Comparison of ENCODE assay signal across 8 cellular contexts in the genomic region with DNA sequence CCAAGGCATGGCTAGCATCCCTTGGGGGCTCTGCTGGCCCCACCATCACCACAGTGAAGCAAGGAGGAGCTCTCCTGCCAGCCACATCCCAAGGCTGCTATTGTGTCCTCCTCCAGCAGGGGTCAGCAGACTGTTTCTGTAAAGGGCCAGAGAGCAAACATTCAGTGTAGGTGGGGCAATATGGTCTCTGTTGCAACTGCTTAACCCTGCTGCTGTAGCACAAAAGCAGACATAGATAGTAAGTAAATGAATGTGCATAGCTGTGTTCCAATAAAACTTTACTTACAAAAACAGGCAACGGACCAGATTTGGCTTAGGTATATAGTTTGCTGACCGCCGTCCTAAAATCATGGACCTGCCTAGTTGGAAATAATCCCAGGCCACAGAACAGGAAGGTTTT. TPM values are rescaled to one million over a fixed set of nuclear protein-coding genes. Genes with fewer than 3 reads are reported as not detected.
A peak's percentile ranks its signal among the peaks of the same experiment; 100 is the strongest.
DNase-seq lines count a peak whose midpoint lies in the region; ATAC-seq and TF ChIP-seq lines count a peak whose summit lies in the region.

No MANE protein-coding gene starts in this region.

- no peaks in the 10 kb centered on the region for H3K9me3 ChIP-seq in CD4-positive, CD25-positive, alpha-beta regulatory T cell (ENCODE audit: control insufficient read depth in 2 of 2, low read length in 2 of 2)
- H3K9me3 ChIP-seq in MM.1S (replicated peaks; ENCODE audit: insufficient read depth, low read length) = no peaks in the 10 kb centered on the region
- no peaks in the 10 kb centered on the region for H3K9me3 ChIP-seq in RWPE2 (ENCODE audit: severe bottlenecking)
- H3K9me3 ChIP-seq in upper lobe of right lung = no peaks in the 10 kb centered on the region

- H3K9ac ChIP-seq in MM.1S (ENCODE audit: low read length) = no peak overlapping the region

- H3K9me2 ChIP-seq in MM.1S (replicated peaks; ENCODE audit: insufficient read depth, low read length) = no peaks in the 10 kb centered on the region

- peak; percentile 18 to 71 (median 36) for DNase-seq in CD4-positive, CD25-positive, alpha-beta regulatory T cell
- peak; percentile 74 for DNase-seq in MM.1S
- DNase-seq in RWPE2 (ENCODE audit: low spot score) = no peak
- peak; percentile 59 for DNase-seq in globus pallidus (ENCODE audit: low spot score)
- peak in 8 of 10 donors; percentile 34 to 92 (median 69) for DNase-seq in posterior cingulate gyrus
- peak; percentile 83 for DNase-seq in upper lobe of right lung

- no peak overlapping the region for H3K27ac ChIP-seq in CD4-positive, CD25-positive, alpha-beta regulatory T cell (ENCODE audit: insufficient read depth, low read length, poor library complexity, severe bottlenecking)
- H3K27ac ChIP-seq in MM.1S (ENCODE audit: low read length) (no peak overlapping the region), RWPE2 (ENCODE audit: poor library complexity, severe bottlenecking) (no peak overlapping the region), upper lobe of right lung (no peak overlapping the region)

- no peak overlapping the region for H3K4me3 Mint-ChIP-seq in CD4-positive, CD25-positive, alpha-beta regulatory T cell
- H3K4me3 Mint-ChIP-seq in activated T-helper 17 cell treated with anti-CD3 and anti-CD28 coated beads, Interleukin-2, amount 50 U/mL, for 72 hours = no peak overlapping the region

- H2AFZ ChIP-seq in MM.1S (ENCODE audit: low read length) = no peak overlapping the region

- H3K27me3 Mint-ChIP-seq in CD4-positive, CD25-positive, alpha-beta regulatory T cell = peaks cover 24% of the 10 kb centered on the region
- peaks cover 8% of the 10 kb centered on the region for H3K27me3 Mint-ChIP-seq in activated T-helper 17 cell treated with anti-CD3 and anti-CD28 coated beads, Interleukin-2, amount 50 U/mL, for 72 hours

- intact Hi-C loops in posterior cingulate gyrus (cut with DNase I) (loop anchor here (10.0 kb wide), 1 partner anchor 101 kb away; no protein-coding TSS in a partner anchor), upper lobe of right lung (cut with DNase I) (loop anchor here (5.0 kb wide), 1 partner anchor 413 kb away; no protein-coding TSS in a partner anchor)

- peaks cover 0 to 5% (median 0%) of the 10 kb centered on the region in 4 donors for H3K4me1 Mint-ChIP-seq in CD4-positive, CD25-positive, alpha-beta regulatory T cell
- no peaks in the 10 kb centered on the region for H3K4me1 Mint-ChIP-seq in activated T-helper 17 cell treated with anti-CD3 and anti-CD28 coated beads, Interleukin-2, amount 50 U/mL, for 72 hours

- peak; percentile 93 for TF ChIP-seq CTCF in MM.1S (IDR thresholded peaks at IDR 0.05; ENCODE audit: low read length)
- TF ChIP-seq CTCF in RWPE2 (IDR thresholded peaks at IDR 0.05; ENCODE audit: poor library complexity, severe bottlenecking) = peak; percentile 81
- peak; percentile 92 for TF ChIP-seq CTCF in upper lobe of right lung (IDR thresholded peaks at IDR 0.05)

- no peaks in the 10 kb centered on the region for H3K36me3 ChIP-seq in CD4-positive, CD25-positive, alpha-beta regulatory T cell (ENCODE audit: control insufficient read depth, insufficient read depth, low read length)
- H3K36me3 ChIP-seq in MM.1S (replicated peaks; ENCODE audit: insufficient read depth, low read length) (no peaks in the 10 kb centered on the region), RWPE2 (ENCODE audit: low read depth) (no peaks in the 10 kb centered on the region), upper lobe of right lung (no peaks in the 10 kb centered on the region)

- no peaks in the 10 kb centered on the region for H3K79me2 ChIP-seq in MM.1S (ENCODE audit: low read length)

- H4K20me1 ChIP-seq in MM.1S (ENCODE audit: insufficient read depth, low read length) = no peaks in the 10 kb centered on the region

- no peak overlapping the region for H3K27ac Mint-ChIP-seq in CD4-positive, CD25-positive, alpha-beta regulatory T cell
- no peak overlapping the region for H3K27ac Mint-ChIP-seq in activated T-helper 17 cell treated with anti-CD3 and anti-CD28 coated beads, Interleukin-2, amount 50 U/mL, for 72 hours

- H3F3A ChIP-seq in MM.1S (ENCODE audit: insufficient read depth, low read length) = no peaks in the 10 kb centered on the region

- ATAC-seq in CD4-positive, CD25-positive, alpha-beta regulatory T cell (ENCODE audit: low read depth in 2 of 2) = peak; percentile 49 to 50
- peak; percentile 59 for ATAC-seq in GM19455 (IDR thresholded peaks at IDR 0.05; ENCODE audit: unreplicated experiment)
- peak; percentile 71 for ATAC-seq in RWPE2 (ENCODE audit: low read depth)
- peak; percentile 72 for ATAC-seq in activated T-helper 17 cell treated with anti-CD3 and anti-CD28 coated beads, Interleukin-2, amount 50 U/mL, for 72 hours (replicated peaks)
- ATAC-seq in upper lobe of right lung = peak; percentile 94

- no peak overlapping the region for H3K4me3 ChIP-seq in CD4-positive, CD25-positive, alpha-beta regulatory T cell (ENCODE audit: low read depth, low read length)
- H3K4me3 ChIP-seq in MM.1S (ENCODE audit: low read length) (no peak overlapping the region), RWPE2 (ENCODE audit: severe bottlenecking) (no peak overlapping the region), upper lobe of right lung (no peak overlapping the region)

- no peaks in the 10 kb centered on the region for H3K9me3 Mint-ChIP-seq in CD4-positive, CD25-positive, alpha-beta regulatory T cell
- H3K9me3 Mint-ChIP-seq in activated T-helper 17 cell treated with anti-CD3 and anti-CD28 coated beads, Interleukin-2, amount 50 U/mL, for 72 hours = no peaks in the 10 kb centered on the region

- no peaks in the 10 kb centered on the region for H3K36me3 Mint-ChIP-seq in CD4-positive, CD25-positive, alpha-beta regulatory T cell
- H3K36me3 Mint-ChIP-seq in activated T-helper 17 cell treated with anti-CD3 and anti-CD28 coated beads, Interleukin-2, amount 50 U/mL, for 72 hours (ENCODE audit: low read depth) = no peaks in the 10 kb centered on the region

- peaks cover 2% of the 10 kb centered on the region for H3K27me3 ChIP-seq in CD4-positive, CD25-positive, alpha-beta regulatory T cell (ENCODE audit: control insufficient read depth, insufficient read depth, low read length)
- 0 out of 2 replicates have a peak, but pooled peaks cover 7% of the 10 kb centered on the region for H3K27me3 ChIP-seq in MM.1S (replicated peaks; ENCODE audit: insufficient read depth, low read length)
- peaks cover 4% of the 10 kb centered on the region for H3K27me3 ChIP-seq in RWPE2 (ENCODE audit: insufficient read depth, poor library complexity, severe bottlenecking)
- no peaks in the 10 kb centered on the region for H3K27me3 ChIP-seq in upper lobe of right lung

- no peaks in the 10 kb centered on the region for H3K4me1 ChIP-seq in CD4-positive, CD25-positive, alpha-beta regulatory T cell (ENCODE audit: control insufficient read depth, insufficient read depth, low read length, poor library complexity, severe bottlenecking)
- no peaks in the 10 kb centered on the region for H3K4me1 ChIP-seq in MM.1S (ENCODE audit: low read length)
- no peaks in the 10 kb centered on the region for H3K4me1 ChIP-seq in RWPE2 (ENCODE audit: insufficient read depth, poor library complexity, severe bottlenecking)
- peaks cover 25% of the 10 kb centered on the region for H3K4me1 ChIP-seq in upper lobe of right lung

- no peak overlapping the region for H3K4me2 ChIP-seq in MM.1S (ENCODE audit: low read depth, low read length)

RNA-seq across cellular contexts. Expression of gene ZBTB7C, which starts 36.4 kb away (rescaled TPM):
- total RNA-seq in CD4-positive, CD25-positive, alpha-beta regulatory T cell = not detected
- not detected for polyA plus RNA-seq in CD4-positive, CD25-positive, alpha-beta regulatory T cell
- total RNA-seq in activated T-helper 17 cell treated with anti-CD3 and anti-CD28 coated beads, Interleukin-2, amount 50 U/mL, for 72 hours = under 1 TPM; 0.04 to 0.40 TPM
- 17.7 TPM for total RNA-seq in upper lobe of right lung

Comparison
In these comparisons a context has a peak if more than half of its experiments do, and no peak if none do; other contexts are left out.
1. RNA of gene ZBTB7C, which starts 36.4 kb away (total RNA-seq): 17.7 TPM in upper lobe of right lung (single experiment); 0.04 to 0.40 TPM in activated T-helper 17 cell treated with anti-CD3 and anti-CD28 coated beads, Interleukin-2, amount 50 U/mL, for 72 hours and not detected in CD4-positive, CD25-positive, alpha-beta regulatory T cell (single experiment); every median in the first group is over 10 times any median in the second.
2. Peak in every context shown above with its lines, with median percentiles within 50 percentile points of each other: ATAC-seq and CTCF ChIP-seq.